In genomic region chr11:1299621-1300020, GRCh38 we compare ENCODE assay signal across 9 cellular contexts. TPM values are rescaled to one million over a fixed set of nuclear protein-coding genes. Genes with fewer than 3 reads are reported as not detected.
DNase-seq lines count a peak whose midpoint lies in the region; TF ChIP-seq lines count a peak whose summit lies in the region.
"Had no signal": no experiment of that assay in that cellular context is flagged by ENCODE, and none has a peak within 500 bp of the region (broad histone marks: within the 10 kb centered on the region; RNA-seq: fewer than 3 reads in every experiment).

No MANE protein-coding gene starts in this region.

- no peak for TF ChIP-seq POLR2A in thyroid gland (IDR thresholded peaks at IDR 0.05)

- H2AK5ac ChIP-seq in mesendoderm (ENCODE audit: low read length) = no peak overlapping the region

- H2AFZ ChIP-seq in PC-9 = no peak overlapping the region
- H2AFZ ChIP-seq: neural progenitor cell had no signal

- CTCF ChIA-PET in PC-9 (lab: Charles Lee) = no interaction called here

- no peak overlapping the region for H2BK5ac ChIP-seq in mesendoderm (ENCODE audit: low read length)

- H3K4me2 ChIP-seq in PC-9 (peak overlapping the region; percentile 44), mesendoderm (ENCODE audit: low read length) (no peak overlapping the region)
- H3K4me2 ChIP-seq: neural progenitor cell had no signal

- no peak overlapping the region for H4K8ac ChIP-seq in mesendoderm (ENCODE audit: low read depth, low read length)

- no peak overlapping the region for H2BK120ac ChIP-seq in mesendoderm (ENCODE audit: low read depth, low read length)

- H3K4ac ChIP-seq in mesendoderm (ENCODE audit: low read depth, low read length) = no peak overlapping the region

- peaks cover 9% of the 10 kb centered on the region; the same call in 1 of the 2 replicates for H3F3A ChIP-seq in PC-9 (ENCODE audit: insufficient read depth, low read depth)

- H3K9ac ChIP-seq in colonic mucosa (ENCODE audit: low read depth in 2 of 2, low read length in 2 of 2) (no peak overlapping the region), mesendoderm (ENCODE audit: low read length) (no peak overlapping the region)
- H3K9ac ChIP-seq: neural progenitor cell had no signal

- H4K5ac ChIP-seq in mesendoderm (ENCODE audit: low read length) = no peak overlapping the region

- H3K79me1 ChIP-seq in mesendoderm (ENCODE audit: low read length) = peaks cover 32% of the 10 kb centered on the region

- H3K4me1 ChIP-seq in PC-9 (replicated peaks; ENCODE audit: insufficient read depth) = peaks cover 23% of the 10 kb centered on the region
- H3K4me1 ChIP-seq in colonic mucosa = peaks cover 30% of the 10 kb centered on the region
- no peaks in the 10 kb centered on the region for H3K4me1 ChIP-seq in mesendoderm (ENCODE audit: control insufficient read depth, low read depth, low read length)
- H3K4me1 ChIP-seq in thyroid gland = peaks cover 44 to 58% of the 10 kb centered on the region in 2 donors

- H3K27ac ChIP-seq in PC-9 (0 out of 2 replicates have a peak overlapping the region, but pooled peaks have one; percentile 16), colonic mucosa (no peak overlapping the region), mesendoderm (ENCODE audit: low read depth, low read length) (no peak overlapping the region), thyroid gland (peak overlapping the region in 2 of 3 donors; percentile 42 to 57)
- H3K27ac ChIP-seq: cardiac muscle cell, neural progenitor cell had no signal

- H3K36me3 ChIP-seq in PC-9 (ENCODE audit: low read depth) = no peaks in the 10 kb centered on the region
- H3K36me3 ChIP-seq in colonic mucosa = no peaks in the 10 kb centered on the region
- no peaks in the 10 kb centered on the region for H3K36me3 ChIP-seq in mesendoderm (ENCODE audit: control insufficient read depth, insufficient read depth, low read length)
- H3K36me3 ChIP-seq in thyroid gland = no peaks in the 10 kb centered on the region
- H3K36me3 ChIP-seq: neural progenitor cell had no signal

- H4K20me1 ChIP-seq in PC-9 (ENCODE audit: insufficient read depth) = peaks cover 13% of the 10 kb centered on the region

- peak overlapping the region; percentile 37 for H3K56ac ChIP-seq in mesendoderm (ENCODE audit: low read length)

- H3K9me3 ChIP-seq in PC-9 (ENCODE audit: insufficient read depth, low read depth) = no peaks in the 10 kb centered on the region
- H3K9me3 ChIP-seq in colonic mucosa = no peaks in the 10 kb centered on the region
- no peaks in the 10 kb centered on the region for H3K9me3 ChIP-seq in thyroid gland

- WGBS in mesendoderm (ENCODE audit: extremely low coverage, insufficient coverage, low lambda C conversion rate) = no CpG with 5 or more reads among the region's 23 CpGs
- 63 to 73% methylated on average over 23 of the region's 23 CpGs for WGBS in thyroid gland, 2 donors

- H3K9me2 ChIP-seq in PC-9 (ENCODE audit: insufficient read depth) = no peaks in the 10 kb centered on the region

- POLR2A ChIA-PET in PC-9 (lab: Charles Lee; ENCODE audit: unreplicated experiment) = no interaction called here

- no peak overlapping the region for H2BK15ac ChIP-seq in mesendoderm (replicated peaks; ENCODE audit: low read depth)

- BruUV-seq in PC-9 (replicated peaks; lab: Mats Ljungman, UMichigan) = no TSS peak

- intact Hi-C loops in PC-9 (cut with micrococcal nuclease; ENCODE audit: unreplicated experiment) = no loop called here
- intact Hi-C loops in colonic mucosa (cut with DNase I) = loop anchor here (10.0 kb wide), 1 partner anchor 215 kb away; no protein-coding TSS in a partner anchor
- intact Hi-C loops in thyroid gland (cut with DNase I) = loop anchor here (5.0 kb wide), 1 partner anchor 37 kb away; no protein-coding TSS in a partner anchor

- H3K79me2 ChIP-seq in PC-9 (ENCODE audit: low read depth) (peaks cover 40% of the 10 kb centered on the region), mesendoderm (ENCODE audit: control insufficient read depth, insufficient read depth, low read length) (peaks cover 30% of the 10 kb centered on the region)

- no peak overlapping the region for H3K23ac ChIP-seq in mesendoderm (ENCODE audit: low read length)

- no peak for TF ChIP-seq CTCF in PC-9 (conservative IDR thresholded peaks at IDR 0.05)
- no peak for TF ChIP-seq CTCF in colonic mucosa (IDR thresholded peaks at IDR 0.05)
- no peak for TF ChIP-seq CTCF in thyroid gland (IDR thresholded peaks at IDR 0.05)

- H3K18ac ChIP-seq in mesendoderm (ENCODE audit: low read length) = no peak overlapping the region

- no peak overlapping the region for H3K4me3 ChIP-seq in PC-9
- no peak overlapping the region for H3K4me3 ChIP-seq in colonic mucosa
- no peak overlapping the region for H3K4me3 ChIP-seq in mesendoderm (ENCODE audit: low read length)
- no peak overlapping the region for H3K4me3 ChIP-seq in thyroid gland (replicated peaks in 1 of 3)
- H3K4me3 ChIP-seq: cardiac muscle cell, neural progenitor cell had no signal

- DNase-seq in PC-9 (no peak), colonic mucosa (peak; percentile 18), mesendoderm (no peak), thyroid gland (peak; percentile 30 to 39), NK-92 (lab: John Stamatoyannopoulos, UW; ENCODE audit: unreplicated experiment) (no peak), activated T-cell treated with anti-CD3 and anti-CD28 coated beads for 4 hours (no peak), activated gamma-delta T cell treated with Interleukin-2 at 50 U/mL for 16 hours (no peak)

- H3K27me3 ChIP-seq in PC-9 (ENCODE audit: insufficient read depth, low read depth) (no peaks in the 10 kb centered on the region), colonic mucosa (no peaks in the 10 kb centered on the region), mesendoderm (ENCODE audit: insufficient read depth, low read length, poor library complexity) (no peaks in the 10 kb centered on the region), thyroid gland (no peaks in the 10 kb centered on the region)
- H3K27me3 ChIP-seq: cardiac muscle cell, neural progenitor cell had no signal

RNA-seq across cellular contexts. Expression of gene TOLLIP, which starts 9.8 kb away (rescaled TPM):
- total RNA-seq in PC-9 (2021) = 29.5 and 35.8 TPM in 2 replicates
- 10 to 100 TPM; 49.8 to 59.7 TPM for total RNA-seq in colonic mucosa
- polyA plus RNA-seq in mesendoderm (2013, experiment 1 of 2) = 11.2 TPM
- 10.9 TPM for polyA plus RNA-seq in mesendoderm (2013, experiment 2 of 2)
- 10 to 100 TPM; 37.1 to 74.4 (median 65.7) TPM for total RNA-seq in thyroid gland

Comparison
In these comparisons a context has a peak if more than half of its experiments do, and no peak if none do; other contexts are left out.
1. DNase-seq: peak in colonic mucosa (single experiment) and thyroid gland (2 of 2); none in PC-9 (0 of 2), mesendoderm (single experiment), NK-92 (single experiment), activated T-cell treated with anti-CD3 and anti-CD28 coated beads for 4 hours (single experiment) and activated gamma-delta T cell treated with Interleukin-2 at 50 U/mL for 16 hours (single experiment).
2. H3K27ac ChIP-seq: peak in PC-9 (single experiment) and thyroid gland (2 of 3); none in colonic mucosa (single experiment) and mesendoderm (single experiment).